In genomic region chr7:712601-713457, GRCh38 we compare ENCODE assay signal across 11 cellular contexts. TPM values are rescaled to one million over a fixed set of nuclear protein-coding genes. Genes with fewer than 3 reads are reported as not detected.
DNase-seq lines count a peak whose midpoint lies in the region; ATAC-seq and TF ChIP-seq lines count a peak whose summit lies in the region.
"Had no signal": no experiment of that assay in that cellular context is flagged by ENCODE, and none has a peak within 500 bp of the region (broad histone marks: within the 10 kb centered on the region; RNA-seq: fewer than 3 reads in every experiment).

No MANE protein-coding gene starts in this region.

- peaks cover 10% of the 10 kb centered on the region for H3K36me3 Mint-ChIP-seq in T-helper 2 cell treated with Interferon-gamma antibody and Interleukin-4, amounts not matched to agents 5 μg/mL and 100 μg/mL, for 36 hours (ENCODE audit: low read depth)
- peaks cover 23% of the 10 kb centered on the region for H3K36me3 Mint-ChIP-seq in activated T-helper 17 cell treated with anti-CD3 and anti-CD28 coated beads, Interleukin-2, amount 50 U/mL, for 72 hours (ENCODE audit: low read depth)

- no peak for TF ChIP-seq CTCF in spleen (IDR thresholded peaks at IDR 0.05 in 8 of 11, conservative IDR thresholded peaks at IDR 0.05 in 3 of 11)

- DNase-seq in T-helper 2 cell treated with Interferon-gamma antibody and Interleukin-4, amounts not matched to agents 5 μg/mL and 100 μg/mL, for 36 hours (ENCODE audit: low spot score), result no peak
- DNase-seq in T-helper 2 cell, result no peak
- peak; percentile 72 for DNase-seq in spleen
- no peak for DNase-seq in iPS-NIHi7 (ENCODE audit: extremely low spot score)
- DNase-seq in activated gamma-delta T cell (lab: John Stamatoyannopoulos, UW), result no peak
- DNase-seq: ACHN, NCI-H510A had no signal

- peaks cover 5% of the 10 kb centered on the region for H3K27me3 Mint-ChIP-seq in T-helper 2 cell treated with Interferon-gamma antibody and Interleukin-4, amounts not matched to agents 5 μg/mL and 100 μg/mL, for 36 hours (ENCODE audit: low read depth)
- H3K27me3 Mint-ChIP-seq in activated T-helper 17 cell treated with anti-CD3 and anti-CD28 coated beads, Interleukin-2, amount 50 U/mL, for 72 hours, result peaks cover 9% of the 10 kb centered on the region

- peak overlapping the region; percentile 36; the same call in 1 of the 2 replicates for H3K4me3 ChIP-seq in iPS-18c (ENCODE audit: insufficient read depth, low read depth, low read length)
- peak overlapping the region in 4 of 8 donors; percentile 48 to 74 (median 58) for H3K4me3 ChIP-seq in spleen

- H3K9me3 ChIP-seq in iPS-18c (ENCODE audit: control insufficient read depth, insufficient read depth, low read length) (peaks cover 2% of the 10 kb centered on the region), spleen (no peaks in the 10 kb centered on the region)

- peak overlapping the region; percentile 63 for H3K4me3 Mint-ChIP-seq in T-helper 2 cell treated with Interferon-gamma antibody and Interleukin-4, amounts not matched to agents 5 μg/mL and 100 μg/mL, for 36 hours
- peak overlapping the region; percentile 47 for H3K4me3 Mint-ChIP-seq in activated T-helper 17 cell treated with anti-CD3 and anti-CD28 coated beads, Interleukin-2, amount 50 U/mL, for 72 hours

- no peak overlapping the region for H3K27ac Mint-ChIP-seq in T-helper 2 cell treated with Interferon-gamma antibody and Interleukin-4, amounts not matched to agents 5 μg/mL and 100 μg/mL, for 36 hours
- H3K27ac Mint-ChIP-seq in activated T-helper 17 cell treated with anti-CD3 and anti-CD28 coated beads, Interleukin-2, amount 50 U/mL, for 72 hours, result no peak overlapping the region

- 36 to 71% (median 63%) methylated on average over 19 to 39 of the region's 44 CpGs for WGBS in spleen, 5 donors

- TF ChIP-seq POLR2A in spleen (IDR thresholded peaks at IDR 0.05), result no peak

- H3K36me3 ChIP-seq in spleen, result peaks cover 0 to 4% (median 0%) of the 10 kb centered on the region in 6 donors

- peak overlapping the region in 1 of 8 donors; percentile 81 for H3K27ac ChIP-seq in spleen
- H3K27ac ChIP-seq: GM23248 had no signal

- H3K9me3 Mint-ChIP-seq in T-helper 2 cell treated with Interferon-gamma antibody and Interleukin-4, amounts not matched to agents 5 μg/mL and 100 μg/mL, for 36 hours, result no peaks in the 10 kb centered on the region
- H3K9me3 Mint-ChIP-seq in activated T-helper 17 cell treated with anti-CD3 and anti-CD28 coated beads, Interleukin-2, amount 50 U/mL, for 72 hours, result no peaks in the 10 kb centered on the region

- peaks cover 1% of the 10 kb centered on the region for H3K4me1 Mint-ChIP-seq in T-helper 2 cell treated with Interferon-gamma antibody and Interleukin-4, amounts not matched to agents 5 μg/mL and 100 μg/mL, for 36 hours (ENCODE audit: low read depth)
- H3K4me1 Mint-ChIP-seq in activated T-helper 17 cell treated with anti-CD3 and anti-CD28 coated beads, Interleukin-2, amount 50 U/mL, for 72 hours, result peaks cover 7% of the 10 kb centered on the region

- peaks cover 0 to 18% (median 0%) of the 10 kb centered on the region in 7 donors for H3K27me3 ChIP-seq in spleen (replicated peaks in 1 of 7)

- ATAC-seq in activated T-helper 17 cell treated with anti-CD3 and anti-CD28 coated beads, Interleukin-2, amount 50 U/mL, for 72 hours (replicated peaks), result no peak
- ATAC-seq in GM18511 (IDR thresholded peaks at IDR 0.05; ENCODE audit: unreplicated experiment), result no peak

- intact Hi-C loops in spleen (cut with DNase I; ENCODE audit: low total_unique reads), result no loop called here

- peaks cover 0 to 25% (median 4%) of the 10 kb centered on the region in 6 donors for H3K4me1 ChIP-seq in spleen

RNA-seq across cellular contexts. Expression of gene DNAAF5, which starts 13.7 kb away (rescaled TPM):
- 10 to 100 TPM; 15.1 to 39.9 TPM for total RNA-seq in activated T-helper 17 cell treated with anti-CD3 and anti-CD28 coated beads, Interleukin-2, amount 50 U/mL, for 72 hours
- total RNA-seq in spleen, result 10 to 100 TPM; 13.7 to 22.4 (median 21.2) TPM
- polyA plus RNA-seq in spleen, result 1 to 10 TPM; 7.5 to 8.4 (median 7.7) TPM

RNA-seq across cellular contexts. Expression of gene PRKAR1B, which starts 14.3 kb away (rescaled TPM):
- 10 to 100 TPM; 26.2 to 56.0 TPM for total RNA-seq in activated T-helper 17 cell treated with anti-CD3 and anti-CD28 coated beads, Interleukin-2, amount 50 U/mL, for 72 hours
- 10 to 100 TPM; 20.8 to 39.5 (median 23.8) TPM for total RNA-seq in spleen
- 10 to 100 TPM in 2 of 3 donors, 1 to 10 TPM in 1; 9.9 to 30.2 (median 13.9) TPM for polyA plus RNA-seq in spleen
